ENCODE assay signal across 37 cellular contexts in the genomic region with DNA sequence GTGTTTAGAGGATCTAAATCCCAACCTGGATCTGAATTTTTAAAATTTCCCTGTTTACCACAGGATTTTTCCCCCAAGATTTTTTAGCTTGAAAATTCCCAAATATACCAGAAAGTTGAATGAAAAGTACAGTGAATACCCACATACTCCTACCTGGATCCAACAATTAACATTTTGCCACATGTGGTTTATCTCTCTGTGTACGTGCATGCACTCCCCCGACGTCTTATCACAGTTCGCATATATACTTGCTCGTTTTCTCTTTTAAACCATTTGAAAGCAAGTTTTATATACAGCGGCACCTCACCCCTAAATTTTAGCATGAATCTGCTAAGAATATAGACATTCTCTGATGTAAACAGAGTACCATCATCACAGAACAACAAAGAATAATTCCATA.
"Had no signal": no experiment of that assay in that cellular context is flagged by ENCODE, and none has a peak within 500 bp of the region (broad histone marks: within the 10 kb centered on the region; RNA-seq: fewer than 3 reads in every experiment).

No MANE protein-coding gene starts in this region.

- H3K9me3 Mint-ChIP-seq: activated B cell treated with CpG ODN at 0.5 μM for 24 hours; activated CD4-positive, alpha-beta memory T cell treated with anti-CD3 and anti-CD28 coated beads for 36 hours; activated CD4-positive, alpha-beta T cell treated with anti-CD3 and anti-CD28 coated beads, Interleukin-2, amount 10 ng/mL, durations not matched to agents 24 days and 14 days; activated CD8-positive, alpha-beta T cell treated with anti-CD3 and anti-CD28 coated beads for 36 hours; activated naive CD4-positive, alpha-beta T cell treated with anti-CD3 and anti-CD28 coated beads for 36 hours; activated naive CD4-positive, alpha-beta T cell treated with anti-CD3 and anti-CD28 coated beads, Interleukin-2, amount 50 U/mL, for 72 hours; activated naive CD8-positive, alpha-beta T cell treated with anti-CD3 and anti-CD28 coated beads for 36 hours; activated T-cell treated with anti-CD3 and anti-CD28 coated beads, Interleukin-2, amount 50 U/mL, for 4 hours; activated T-cell treated with anti-CD3 and anti-CD28 coated beads, Interleukin-2, amount 50 U/mL, for 72 hours; activated T-helper 1 cell treated with anti-CD3 and anti-CD28 coated beads, Interleukin-12 subunit alpha, Interleukin-12 subunit beta, Interleukin-2, Interleukin-4 antibody, amounts not matched to agents 30 ng/mL and 10 ng/mL and 1 ng/mL, durations not matched to agents 14 hours and 24 hours and 36 hours; activated T-helper 17 cell treated with anti-CD3 and anti-CD28 coated beads, Interleukin-2, amount 50 U/mL, for 72 hours; T-helper 1 cell treated with Interleukin-12 subunit alpha and Interleukin-12 subunit beta and Interleukin-4 antibody, amounts not matched to agents 30 μg/mL and 1 μg/mL, for 36 hours; T-helper 2 cell treated with Interferon-gamma antibody and Interleukin-4, amounts not matched to agents 5 μg/mL and 100 μg/mL, for 36 hours had no signal

- DNase-seq: activated B cell treated with CpG ODN at 0.5 μM for 24 hours; activated CD4-positive, alpha-beta memory T cell treated with anti-CD3 and anti-CD28 coated beads for 36 hours; activated CD4-positive, alpha-beta T cell treated with anti-CD3 and anti-CD28 coated beads for 4 hours; activated CD4-positive, alpha-beta T cell treated with anti-CD3 and anti-CD28 coated beads, Interleukin-2, amount 10 ng/mL, durations not matched to agents 24 days and 14 days; activated CD4-positive, alpha-beta T cell treated with anti-CD3 and anti-CD28 coated beads, Interleukin-2, amount 50 U/mL, for 1 hour; activated CD4-positive, alpha-beta T cell treated with anti-CD3 and anti-CD28 coated beads, Interleukin-2, amount 50 U/mL, for 4 hours; activated CD4-positive, CD25-positive, alpha-beta regulatory T cell treated with anti-CD3 and anti-CD28 coated beads, Interleukin-2, amount 50 U/mL, for 72 hours; activated CD8-positive, alpha-beta memory T cell treated with anti-CD3 and anti-CD28 coated beads, Interleukin-2, amount 50 U/mL, for 4 hours; activated CD8-positive, alpha-beta T cell treated with anti-CD3 and anti-CD28 coated beads for 36 hours; activated effector memory CD4-positive, alpha-beta T cell treated with anti-CD3 and anti-CD28 coated beads, Interleukin-2, amount 50 U/mL, for 16 hours; activated gamma-delta T cell treated with Interleukin-2 at 50 U/mL for 16 hours; activated naive CD4-positive, alpha-beta T cell; activated naive CD4-positive, alpha-beta T cell treated with anti-CD3 and anti-CD28 coated beads for 36 hours; activated naive CD4-positive, alpha-beta T cell treated with anti-CD3 and anti-CD28 coated beads, Interleukin-2, amount 50 U/mL, for 16 hours; activated naive CD8-positive, alpha-beta T cell treated with anti-CD3 and anti-CD28 coated beads for 36 hours; activated T-cell treated with anti-CD3 and anti-CD28 coated beads for 4 hours; activated T-cell treated with anti-CD3 and anti-CD28 coated beads, Interleukin-2, amount 50 U/mL, for 1 hour; activated T-cell treated with anti-CD3 and anti-CD28 coated beads, Interleukin-2, amount 50 U/mL, for 4 hours; activated T-cell treated with anti-CD3 and anti-CD28 coated beads, Interleukin-2, amount 50 U/mL, for 72 hours; adrenal gland; amniotic stem cell; aorta; body of pancreas; brain microvascular endothelial cell; central memory CD4-positive, alpha-beta T cell; T-helper 1 cell; T-helper 2 cell; T-helper 9 cell had no signal

- H3K27ac Mint-ChIP-seq: activated B cell treated with CpG ODN at 0.5 μM for 24 hours; activated CD4-positive, alpha-beta memory T cell treated with anti-CD3 and anti-CD28 coated beads for 36 hours; activated CD4-positive, alpha-beta T cell treated with anti-CD3 and anti-CD28 coated beads, Interleukin-2, amount 10 ng/mL, durations not matched to agents 24 days and 14 days; activated CD8-positive, alpha-beta T cell treated with anti-CD3 and anti-CD28 coated beads for 36 hours; activated naive CD4-positive, alpha-beta T cell treated with anti-CD3 and anti-CD28 coated beads for 36 hours; activated naive CD4-positive, alpha-beta T cell treated with anti-CD3 and anti-CD28 coated beads, Interleukin-2, amount 50 U/mL, for 72 hours; activated naive CD8-positive, alpha-beta T cell treated with anti-CD3 and anti-CD28 coated beads for 36 hours; activated T-cell treated with anti-CD3 and anti-CD28 coated beads, Interleukin-2, amount 50 U/mL, for 72 hours; activated T-helper 1 cell treated with anti-CD3 and anti-CD28 coated beads, Interleukin-12 subunit alpha, Interleukin-12 subunit beta, Interleukin-2, Interleukin-4 antibody, amounts not matched to agents 30 ng/mL and 10 ng/mL and 1 ng/mL, durations not matched to agents 14 hours and 24 hours and 36 hours; activated T-helper 17 cell treated with anti-CD3 and anti-CD28 coated beads, Interleukin-2, amount 50 U/mL, for 72 hours; T-helper 1 cell treated with Interleukin-12 subunit alpha and Interleukin-12 subunit beta and Interleukin-4 antibody, amounts not matched to agents 30 μg/mL and 1 μg/mL, for 36 hours; T-helper 2 cell treated with Interferon-gamma antibody and Interleukin-4, amounts not matched to agents 5 μg/mL and 100 μg/mL, for 36 hours had no signal

- H3K27me3 Mint-ChIP-seq: activated B cell treated with CpG ODN at 0.5 μM for 24 hours; activated CD4-positive, alpha-beta memory T cell treated with anti-CD3 and anti-CD28 coated beads for 36 hours; activated CD4-positive, alpha-beta T cell treated with anti-CD3 and anti-CD28 coated beads, Interleukin-2, amount 10 ng/mL, durations not matched to agents 24 days and 14 days; activated CD8-positive, alpha-beta T cell treated with anti-CD3 and anti-CD28 coated beads for 36 hours; activated naive CD8-positive, alpha-beta T cell treated with anti-CD3 and anti-CD28 coated beads for 36 hours; activated T-helper 17 cell treated with anti-CD3 and anti-CD28 coated beads, Interleukin-2, amount 50 U/mL, for 72 hours had no signal

- FAIRE-seq: astrocyte, TTC549 had no signal

- H3K36me3 Mint-ChIP-seq: activated naive CD4-positive, alpha-beta T cell treated with anti-CD3 and anti-CD28 coated beads, Interleukin-2, amount 50 U/mL, for 72 hours had no signal

- H3K27me3 ChIP-seq: adrenal gland, body of pancreas, brain microvascular endothelial cell, breast epithelium had no signal

- H3K4me3 ChIP-seq: adrenal gland, body of pancreas, breast epithelium had no signal

- H3K9me3 ChIP-seq: adrenal gland, body of pancreas, breast epithelium had no signal

- H3K4me1 ChIP-seq: breast epithelium had no signal

- H3K36me3 ChIP-seq: adrenal gland, brain microvascular endothelial cell, breast epithelium had no signal

- ATAC-seq: activated CD8-positive, alpha-beta T cell treated with anti-CD3 and anti-CD28 coated beads for 36 hours; activated naive CD4-positive, alpha-beta T cell treated with anti-CD3 and anti-CD28 coated beads, Interleukin-2, amount 50 U/mL, for 72 hours; activated T-cell treated with anti-CD3 and anti-CD28 coated beads, Interleukin-2, amount 50 U/mL, for 4 hours; activated T-cell treated with anti-CD3 and anti-CD28 coated beads, Interleukin-2, amount 50 U/mL, for 72 hours; activated T-helper 17 cell treated with anti-CD3 and anti-CD28 coated beads, Interleukin-2, amount 50 U/mL, for 72 hours; body of pancreas had no signal

- H3K4me3 Mint-ChIP-seq: activated B cell treated with CpG ODN at 0.5 μM for 24 hours; activated CD4-positive, alpha-beta memory T cell treated with anti-CD3 and anti-CD28 coated beads for 36 hours; activated CD4-positive, alpha-beta T cell treated with anti-CD3 and anti-CD28 coated beads, Interleukin-2, amount 10 ng/mL, durations not matched to agents 24 days and 14 days; activated CD8-positive, alpha-beta T cell treated with anti-CD3 and anti-CD28 coated beads for 36 hours; activated naive CD4-positive, alpha-beta T cell treated with anti-CD3 and anti-CD28 coated beads for 36 hours; activated naive CD8-positive, alpha-beta T cell treated with anti-CD3 and anti-CD28 coated beads for 36 hours; activated T-cell treated with anti-CD3 and anti-CD28 coated beads, Interleukin-2, amount 50 U/mL, for 4 hours; activated T-cell treated with anti-CD3 and anti-CD28 coated beads, Interleukin-2, amount 50 U/mL, for 72 hours; activated T-helper 1 cell treated with anti-CD3 and anti-CD28 coated beads, Interleukin-12 subunit alpha, Interleukin-12 subunit beta, Interleukin-2, Interleukin-4 antibody, amounts not matched to agents 30 ng/mL and 10 ng/mL and 1 ng/mL, durations not matched to agents 14 hours and 24 hours and 36 hours; activated T-helper 17 cell treated with anti-CD3 and anti-CD28 coated beads, Interleukin-2, amount 50 U/mL, for 72 hours; T-helper 1 cell treated with Interleukin-12 subunit alpha and Interleukin-12 subunit beta and Interleukin-4 antibody, amounts not matched to agents 30 μg/mL and 1 μg/mL, for 36 hours; T-helper 2 cell treated with Interferon-gamma antibody and Interleukin-4, amounts not matched to agents 5 μg/mL and 100 μg/mL, for 36 hours had no signal

- H3K4me1 Mint-ChIP-seq: activated B cell treated with CpG ODN at 0.5 μM for 24 hours; activated CD4-positive, alpha-beta T cell treated with anti-CD3 and anti-CD28 coated beads, Interleukin-2, amount 10 ng/mL, durations not matched to agents 24 days and 14 days; activated T-helper 17 cell treated with anti-CD3 and anti-CD28 coated beads, Interleukin-2, amount 50 U/mL, for 72 hours had no signal

- H3K27ac ChIP-seq: body of pancreas, brain microvascular endothelial cell, breast epithelium, VCaP had no signal
